In the genomic region with DNA sequence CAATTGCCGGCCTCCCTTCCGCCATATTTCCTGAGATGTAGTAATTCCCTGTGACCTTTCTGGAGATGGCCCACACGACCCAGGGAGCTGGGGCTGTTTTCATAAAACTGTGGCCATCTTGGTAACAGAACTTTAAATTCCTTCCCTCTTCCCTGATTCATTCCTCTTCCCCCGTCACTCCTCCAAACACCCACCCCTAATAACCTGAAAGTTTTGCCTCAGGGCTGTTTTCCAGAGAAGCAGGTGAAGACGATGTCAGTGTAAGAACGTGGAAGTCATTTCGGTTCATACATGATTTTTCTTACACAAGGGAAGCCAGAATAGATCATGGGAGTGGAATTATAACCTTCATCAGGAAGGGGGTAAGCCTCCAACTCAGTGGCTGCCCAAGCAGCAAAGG, we compare ENCODE assay signal across 32 cellular contexts.
"Had no signal": no experiment of that assay in that cellular context is flagged by ENCODE, and none has a peak within 500 bp of the region (broad histone marks: within the 10 kb centered on the region; RNA-seq: fewer than 3 reads in every experiment).

No MANE protein-coding gene starts in this region.

- H3K9me3 Mint-ChIP-seq: activated B cell treated with CpG ODN at 0.5 μM for 24 hours; activated naive CD4-positive, alpha-beta T cell treated with anti-CD3 and anti-CD28 coated beads, Interleukin-2, amount 10 ng/mL, durations not matched to agents 7 days and 5 days; activated T-helper 17 cell treated with anti-CD3 and anti-CD28 coated beads, Interleukin-2, amount 50 U/mL, for 72 hours; T-helper 1 cell treated with Interleukin-12 subunit alpha and Interleukin-12 subunit beta and Interleukin-4 antibody, amounts not matched to agents 30 μg/mL and 1 μg/mL, for 36 hours had no signal

- H3K4me3 ChIP-seq: ascending aorta had no signal

- H3K27me3 ChIP-seq: ascending aorta had no signal

- H3K9me3 ChIP-seq: ascending aorta had no signal

- H3K27ac ChIP-seq: ascending aorta, VCaP had no signal

- H3K36me3 ChIP-seq: ascending aorta had no signal

- H3K4me3 Mint-ChIP-seq: activated B cell treated with CpG ODN at 0.5 μM for 24 hours; activated CD4-positive, alpha-beta memory T cell treated with anti-CD3 and anti-CD28 coated beads for 36 hours; activated CD4-positive, alpha-beta T cell treated with anti-CD3 and anti-CD28 coated beads, Interleukin-2, amount 10 ng/mL, durations not matched to agents 24 days and 14 days; activated CD8-positive, alpha-beta T cell treated with anti-CD3 and anti-CD28 coated beads for 36 hours; activated naive CD4-positive, alpha-beta T cell treated with anti-CD3 and anti-CD28 coated beads, Interleukin-2, amount 10 ng/mL, durations not matched to agents 7 days and 5 days; activated naive CD4-positive, alpha-beta T cell treated with anti-CD3 and anti-CD28 coated beads, Interleukin-2, amount 50 U/mL, for 24 hours; activated naive CD8-positive, alpha-beta T cell; activated naive CD8-positive, alpha-beta T cell treated with anti-CD3 and anti-CD28 coated beads, Interleukin-2, amount 10 ng/mL, durations not matched to agents 7 days and 5 days; activated naive CD8-positive, alpha-beta T cell treated with anti-CD3 and anti-CD28 coated beads, Interleukin-2, amount 50 U/mL, for 24 hours; activated T-cell treated with anti-CD3 and anti-CD28 coated beads, Interleukin-2, amount 50 U/mL, for 4 hours; activated T-cell treated with anti-CD3 and anti-CD28 coated beads, Interleukin-2, amount 50 U/mL, for 72 hours; activated T-helper 1 cell treated with anti-CD3 and anti-CD28 coated beads, Interleukin-12 subunit alpha, Interleukin-12 subunit beta, Interleukin-2, Interleukin-4 antibody, amounts not matched to agents 30 ng/mL and 10 ng/mL and 1 ng/mL, durations not matched to agents 14 hours and 24 hours and 36 hours; activated T-helper 17 cell treated with anti-CD3 and anti-CD28 coated beads, Interleukin-2, amount 50 U/mL, for 72 hours; brain; T-helper 1 cell treated with Interleukin-12 subunit alpha and Interleukin-12 subunit beta and Interleukin-4 antibody, amounts not matched to agents 30 μg/mL and 1 μg/mL, for 36 hours; T-helper 2 cell treated with Interferon-gamma antibody and Interleukin-4, amounts not matched to agents 5 μg/mL and 100 μg/mL, for 36 hours had no signal

- H3K27ac Mint-ChIP-seq: activated B cell treated with CpG ODN at 0.5 μM for 24 hours; activated CD4-positive, alpha-beta memory T cell treated with anti-CD3 and anti-CD28 coated beads for 36 hours; activated CD4-positive, alpha-beta T cell treated with anti-CD3 and anti-CD28 coated beads, Interleukin-2, amount 10 ng/mL, durations not matched to agents 24 days and 14 days; activated CD8-positive, alpha-beta T cell treated with anti-CD3 and anti-CD28 coated beads for 36 hours; activated naive CD4-positive, alpha-beta T cell treated with anti-CD3 and anti-CD28 coated beads, Interleukin-2, amount 10 ng/mL, durations not matched to agents 7 days and 5 days; activated naive CD4-positive, alpha-beta T cell treated with anti-CD3 and anti-CD28 coated beads, Interleukin-2, amount 50 U/mL, for 24 hours; activated naive CD8-positive, alpha-beta T cell; activated naive CD8-positive, alpha-beta T cell treated with anti-CD3 and anti-CD28 coated beads, Interleukin-2, amount 10 ng/mL, durations not matched to agents 7 days and 5 days; activated naive CD8-positive, alpha-beta T cell treated with anti-CD3 and anti-CD28 coated beads, Interleukin-2, amount 50 U/mL, for 24 hours; activated T-cell treated with anti-CD3 and anti-CD28 coated beads, Interleukin-2, amount 50 U/mL, for 72 hours; activated T-helper 1 cell treated with anti-CD3 and anti-CD28 coated beads, Interleukin-12 subunit alpha, Interleukin-12 subunit beta, Interleukin-2, Interleukin-4 antibody, amounts not matched to agents 30 ng/mL and 10 ng/mL and 1 ng/mL, durations not matched to agents 14 hours and 24 hours and 36 hours; activated T-helper 17 cell treated with anti-CD3 and anti-CD28 coated beads, Interleukin-2, amount 50 U/mL, for 72 hours; brain; T-helper 1 cell treated with Interleukin-12 subunit alpha and Interleukin-12 subunit beta and Interleukin-4 antibody, amounts not matched to agents 30 μg/mL and 1 μg/mL, for 36 hours; T-helper 2 cell treated with Interferon-gamma antibody and Interleukin-4, amounts not matched to agents 5 μg/mL and 100 μg/mL, for 36 hours had no signal

- H3K27me3 Mint-ChIP-seq: activated CD4-positive, alpha-beta memory T cell treated with anti-CD3 and anti-CD28 coated beads for 36 hours; activated CD8-positive, alpha-beta T cell treated with anti-CD3 and anti-CD28 coated beads for 36 hours; activated naive CD4-positive, alpha-beta T cell treated with anti-CD3 and anti-CD28 coated beads, Interleukin-2, amount 10 ng/mL, durations not matched to agents 7 days and 5 days; activated naive CD4-positive, alpha-beta T cell treated with anti-CD3 and anti-CD28 coated beads, Interleukin-2, amount 50 U/mL, for 24 hours; activated naive CD8-positive, alpha-beta T cell; activated T-helper 17 cell treated with anti-CD3 and anti-CD28 coated beads, Interleukin-2, amount 50 U/mL, for 72 hours had no signal

- ATAC-seq: activated CD8-positive, alpha-beta T cell treated with anti-CD3 and anti-CD28 coated beads for 36 hours; activated naive CD8-positive, alpha-beta T cell treated with anti-CD3 and anti-CD28 coated beads, Interleukin-2, amount 50 U/mL, for 24 hours; activated T-cell treated with anti-CD3 and anti-CD28 coated beads, Interleukin-2, amount 50 U/mL, for 4 hours; activated T-cell treated with anti-CD3 and anti-CD28 coated beads, Interleukin-2, amount 50 U/mL, for 72 hours; activated T-helper 17 cell treated with anti-CD3 and anti-CD28 coated beads, Interleukin-2, amount 50 U/mL, for 72 hours had no signal

- H3K4me1 Mint-ChIP-seq: activated B cell treated with CpG ODN at 0.5 μM for 24 hours; activated naive CD4-positive, alpha-beta T cell treated with anti-CD3 and anti-CD28 coated beads, Interleukin-2, amount 10 ng/mL, durations not matched to agents 7 days and 5 days; brain had no signal

- H3K36me3 Mint-ChIP-seq: activated naive CD4-positive, alpha-beta T cell treated with anti-CD3 and anti-CD28 coated beads, Interleukin-2, amount 10 ng/mL, durations not matched to agents 7 days and 5 days; activated naive CD4-positive, alpha-beta T cell treated with anti-CD3 and anti-CD28 coated beads, Interleukin-2, amount 50 U/mL, for 24 hours; activated naive CD8-positive, alpha-beta T cell treated with anti-CD3 and anti-CD28 coated beads, Interleukin-2, amount 10 ng/mL, durations not matched to agents 7 days and 5 days; brain had no signal

- H3K4me1 ChIP-seq: ascending aorta had no signal

- DNase-seq: activated B cell treated with CpG ODN at 0.5 μM for 24 hours; activated CD4-positive, alpha-beta memory T cell treated with anti-CD3 and anti-CD28 coated beads for 36 hours; activated CD4-positive, alpha-beta T cell treated with anti-CD3 and anti-CD28 coated beads for 4 hours; activated CD4-positive, alpha-beta T cell treated with anti-CD3 and anti-CD28 coated beads, Interleukin-2, amount 10 ng/mL, durations not matched to agents 24 days and 14 days; activated CD4-positive, alpha-beta T cell treated with anti-CD3 and anti-CD28 coated beads, Interleukin-2, amount 50 U/mL, for 1 hour; activated CD4-positive, alpha-beta T cell treated with anti-CD3 and anti-CD28 coated beads, Interleukin-2, amount 50 U/mL, for 4 hours; activated CD4-positive, CD25-positive, alpha-beta regulatory T cell treated with anti-CD3 and anti-CD28 coated beads, Interleukin-2, amount 50 U/mL, for 72 hours; activated CD8-positive, alpha-beta memory T cell treated with anti-CD3 and anti-CD28 coated beads, Interleukin-2, amount 50 U/mL, for 4 hours; activated CD8-positive, alpha-beta T cell treated with anti-CD3 and anti-CD28 coated beads for 36 hours; activated effector memory CD4-positive, alpha-beta T cell treated with anti-CD3 and anti-CD28 coated beads, Interleukin-2, amount 50 U/mL, for 16 hours; activated naive CD4-positive, alpha-beta T cell treated with anti-CD3 and anti-CD28 coated beads, Interleukin-2, amount 10 ng/mL, durations not matched to agents 7 days and 5 days; activated naive CD4-positive, alpha-beta T cell treated with Interleukin-2 at 50 U/mL for 16 hours; activated naive CD8-positive, alpha-beta T cell treated with anti-CD3 and anti-CD28 coated beads, Interleukin-2, amount 10 ng/mL, durations not matched to agents 7 days and 5 days; activated naive CD8-positive, alpha-beta T cell treated with anti-CD3 and anti-CD28 coated beads, Interleukin-2, amount 50 U/mL, for 24 hours; activated T-cell treated with anti-CD3 and anti-CD28 coated beads for 4 hours; activated T-cell treated with anti-CD3 and anti-CD28 coated beads, Interleukin-2, amount 50 U/mL, for 1 hour; activated T-cell treated with anti-CD3 and anti-CD28 coated beads, Interleukin-2, amount 50 U/mL, for 4 hours; activated T-cell treated with anti-CD3 and anti-CD28 coated beads, Interleukin-2, amount 50 U/mL, for 72 hours; amygdala; anterior cingulate cortex; central memory CD4-positive, alpha-beta T cell; T-helper 2 cell; T-helper 9 cell had no signal
